19 cellular contexts compared by ENCODE assay signal in the genomic region with DNA sequence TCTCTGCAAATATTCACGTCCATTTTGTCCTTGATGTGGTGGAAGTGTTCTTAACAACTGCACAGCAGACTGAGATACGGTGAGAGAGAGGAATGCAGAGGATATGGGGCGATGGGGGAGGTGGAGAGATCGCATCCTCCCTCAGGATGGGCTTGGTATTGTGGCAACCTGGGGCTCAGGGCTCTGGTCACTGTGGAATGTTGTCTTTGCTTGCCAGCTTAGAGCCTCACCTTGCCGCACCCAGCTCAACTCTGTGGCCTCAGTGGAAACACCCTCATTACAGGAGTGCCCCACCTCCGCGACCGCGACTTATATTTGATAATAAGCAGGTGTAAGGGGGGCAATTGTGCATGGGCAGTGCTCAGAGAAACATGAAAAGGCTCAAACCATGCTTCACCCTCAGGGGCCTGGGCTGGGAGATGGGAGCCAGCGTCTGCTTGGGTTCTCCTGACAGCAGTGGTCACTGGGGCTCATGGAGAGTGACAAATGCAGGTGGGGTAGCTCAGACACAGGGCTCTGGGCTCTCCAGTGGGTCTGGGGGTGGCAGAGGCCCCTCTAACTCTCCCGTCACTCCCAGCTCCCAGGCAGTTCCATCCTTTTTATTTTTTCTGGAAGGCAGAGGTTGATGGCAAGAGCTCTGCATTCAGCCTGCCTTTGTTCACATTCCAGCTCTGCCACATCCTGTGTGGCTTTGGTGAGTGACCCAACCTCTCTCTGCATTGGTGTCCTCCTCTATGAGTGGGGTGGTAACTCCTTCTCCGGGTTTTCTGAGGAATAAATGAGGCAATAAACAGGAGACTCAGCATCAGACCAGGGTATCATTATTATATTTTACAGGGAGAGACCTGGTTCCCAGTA. TPM values are rescaled to one million over a fixed set of nuclear protein-coding genes. Genes with fewer than 3 reads are reported as not detected.
"Had no signal": no experiment of that assay in that cellular context is flagged by ENCODE, and none has a peak within 500 bp of the region (broad histone marks: within the 10 kb centered on the region; RNA-seq: fewer than 3 reads in every experiment).

No MANE protein-coding gene starts in this region.

- H3K27ac ChIP-seq: dorsolateral prefrontal cortex, esophagus squamous epithelium, thoracic aorta had no signal

- ATAC-seq: activated CD4-positive, CD25-positive, alpha-beta regulatory T cell treated with anti-CD3 and anti-CD28 coated beads, Interleukin-2, amount 50 U/mL, for 24 hours; left lobe of liver had no signal

- H3K27ac Mint-ChIP-seq: activated naive CD8-positive, alpha-beta T cell treated with anti-CD3 and anti-CD28 coated beads, Interleukin-2, amount 10 ng/mL, durations not matched to agents 7 days and 5 days; immature natural killer cell; memory B cell; nephron; stimulated activated naive CD8-positive, alpha-beta T cell treated with anti-CD3 and anti-CD28 coated beads, Interleukin-15, Interleukin-2, amounts not matched to agents 100 ng/mL and 50 ng/mL, for 24 hours had no signal

- DNase-seq: activated CD4-positive, alpha-beta T cell treated with anti-CD3 and anti-CD28 coated beads, Interleukin-2, amount 50 U/mL, for 4 hours; activated gamma-delta T cell treated with Interleukin-2 at 50 U/mL for 16 hours; activated naive CD8-positive, alpha-beta T cell treated with anti-CD3 and anti-CD28 coated beads, Interleukin-2, amount 10 ng/mL, durations not matched to agents 7 days and 5 days; activated T-cell treated with anti-CD3 and anti-CD28 coated beads, Interleukin-2, amount 50 U/mL, for 1 hour; anterior cingulate cortex; dorsolateral prefrontal cortex; esophagus squamous epithelium; foreskin fibroblast; glutamatergic neuron; immature natural killer cell; stimulated activated CD4-positive, alpha-beta T cell treated with anti-CD3 and anti-CD28 coated beads, Interleukin-4, amount 100 ng/mL, for 24 hours; T-helper 2 cell had no signal

- H3K9me3 Mint-ChIP-seq: activated naive CD8-positive, alpha-beta T cell treated with anti-CD3 and anti-CD28 coated beads, Interleukin-2, amount 10 ng/mL, durations not matched to agents 7 days and 5 days; memory B cell; stimulated activated naive CD8-positive, alpha-beta T cell treated with anti-CD3 and anti-CD28 coated beads, Interleukin-15, Interleukin-2, amounts not matched to agents 100 ng/mL and 50 ng/mL, for 24 hours had no signal

- H3K4me3 Mint-ChIP-seq: activated naive CD8-positive, alpha-beta T cell treated with anti-CD3 and anti-CD28 coated beads, Interleukin-2, amount 10 ng/mL, durations not matched to agents 7 days and 5 days; immature natural killer cell; memory B cell; nephron; stimulated activated naive CD8-positive, alpha-beta T cell treated with anti-CD3 and anti-CD28 coated beads, Interleukin-15, Interleukin-2, amounts not matched to agents 100 ng/mL and 50 ng/mL, for 24 hours had no signal

- H3K9me3 ChIP-seq: esophagus squamous epithelium had no signal

- H3K4me3 ChIP-seq: dorsolateral prefrontal cortex, esophagus squamous epithelium, thoracic aorta had no signal

- H3K36me3 ChIP-seq: esophagus squamous epithelium, thoracic aorta had no signal

- H3K4me1 Mint-ChIP-seq: immature natural killer cell, memory B cell had no signal

- H3K4me1 ChIP-seq: esophagus squamous epithelium had no signal

- H3K36me3 Mint-ChIP-seq: activated naive CD8-positive, alpha-beta T cell treated with anti-CD3 and anti-CD28 coated beads, Interleukin-2, amount 10 ng/mL, durations not matched to agents 7 days and 5 days; immature natural killer cell; memory B cell had no signal

RNA-seq across cellular contexts. Expression of gene EMX2, which starts 43.1 kb away (rescaled TPM):
- total RNA-seq: activated naive CD8-positive, alpha-beta T cell treated with anti-CD3 and anti-CD28 coated beads, Interleukin-2, amount 10 ng/mL, durations not matched to agents 7 days and 5 days; bronchial epithelial cell; left lobe of liver; thoracic aorta had no signal
- polyA plus RNA-seq: immature natural killer cell had no signal
